ENCODE assay signal across 20 cellular contexts in the genomic region with DNA sequence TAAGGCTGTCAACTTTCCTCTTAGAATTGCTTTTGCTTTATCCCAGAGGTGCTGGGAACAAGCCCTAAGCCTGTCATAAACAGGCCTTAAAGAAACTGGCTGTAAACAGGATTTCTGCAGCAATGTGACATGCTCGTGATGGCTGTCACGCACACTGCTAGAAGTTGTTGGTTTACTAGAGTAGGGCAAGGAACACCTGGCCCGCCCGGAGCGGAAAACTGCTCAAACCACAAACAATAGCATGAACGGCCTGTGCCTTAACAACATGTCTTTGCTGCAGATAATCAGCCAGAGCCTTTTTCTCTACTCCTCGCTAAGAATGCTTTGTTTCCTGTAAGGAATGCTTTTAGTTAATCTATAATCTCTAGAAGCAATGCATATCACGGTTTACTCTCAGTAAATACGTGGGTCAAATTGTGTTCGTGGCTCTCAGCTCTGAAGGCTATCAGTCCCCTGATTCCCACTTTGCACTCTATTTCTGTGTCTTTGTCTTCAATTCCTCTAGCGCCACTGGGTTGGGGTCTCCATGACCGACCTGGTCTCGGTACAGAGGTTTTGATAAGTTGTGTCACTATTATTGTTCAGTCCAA.
A peak's percentile ranks its signal among the peaks of the same experiment; 100 is the strongest.
DNase-seq lines count a peak whose midpoint lies in the region; ATAC-seq and TF ChIP-seq lines count a peak whose summit lies in the region.
"Had no signal": no experiment of that assay in that cellular context is flagged by ENCODE, and none has a peak within 500 bp of the region (broad histone marks: within the 10 kb centered on the region; RNA-seq: fewer than 3 reads in every experiment).

No MANE protein-coding gene starts in this region.

- peaks cover 0 to 3% (median 0%) of the 10 kb centered on the region in 6 donors for H3K9me3 Mint-ChIP-seq in immature natural killer cell
- H3K9me3 Mint-ChIP-seq: activated CD4-positive, alpha-beta memory T cell treated with anti-CD3 and anti-CD28 coated beads, Interleukin-2, amount 10 ng/mL, durations not matched to agents 7 days and 5 days; activated T-cell treated with anti-CD3 and anti-CD28 coated beads, Interleukin-2, amount 50 U/mL, for 4 hours had no signal

- peak overlapping the region; percentile 58 for H3K27ac ChIP-seq in KMS-11
- H3K27ac ChIP-seq: psoas muscle, VCaP had no signal

- in situ Hi-C loops in Caki2 (cut with HindIII; ENCODE audit: low pct_unique_long_range_greater_than_20kb, low sequenced_read_pairs): no loop called here

- DNase-seq in Caki2 (ENCODE audit: low read depth) (peak; percentile 48), islet precursor cell (peak; percentile 78), nucleus accumbens (lab: John Stamatoyannopoulos, UW) (no peak), immature natural killer cell (no peak)
- no peak for DNase-seq in stimulated activated CD4-positive, alpha-beta T cell treated with anti-CD3 and anti-CD28 coated beads, Interleukin-15, amount 100 ng/mL, for 24 hours
- DNase-seq: activated CD4-positive, alpha-beta memory T cell treated with anti-CD3 and anti-CD28 coated beads, Interleukin-2, amount 10 ng/mL, durations not matched to agents 7 days and 5 days; activated T-cell treated with anti-CD3 and anti-CD28 coated beads, Interleukin-2, amount 50 U/mL, for 4 hours; kidney; mesenchymal stem cell; NCI-H1417 treated with DMSO at 0.1 percent for 48 hours; psoas muscle; SHP77 treated with DMSO at 0.1 percent for 48 hours; small intestine; substantia nigra had no signal

- ATAC-seq in GM18520 (IDR thresholded peaks at IDR 0.05; ENCODE audit: unreplicated experiment) (peak; percentile 61), GM18858 (IDR thresholded peaks at IDR 0.05; ENCODE audit: unreplicated experiment) (no peak)
- ATAC-seq: activated T-cell treated with anti-CD3 and anti-CD28 coated beads, Interleukin-2, amount 50 U/mL, for 4 hours; natural killer cell treated with Interleukin-12 subunit alpha and Interleukin-12 subunit beta and Interleukin-15 and Interleukin-18, amount 100 ng/mL, for 72 hours; psoas muscle had no signal

- H3K4me3 Mint-ChIP-seq in immature natural killer cell: no peak overlapping the region
- H3K4me3 Mint-ChIP-seq: activated CD4-positive, alpha-beta memory T cell treated with anti-CD3 and anti-CD28 coated beads, Interleukin-2, amount 10 ng/mL, durations not matched to agents 7 days and 5 days; activated naive CD8-positive, alpha-beta T cell; activated T-cell treated with anti-CD3 and anti-CD28 coated beads, Interleukin-2, amount 50 U/mL, for 4 hours; natural killer cell treated with Interleukin-12 subunit alpha and Interleukin-12 subunit beta and Interleukin-15 and Interleukin-18, amount 100 ng/mL, for 72 hours had no signal

- H2AFZ ChIP-seq in KMS-11 (ENCODE audit: low read depth): peak overlapping the region; percentile 69; the same call in 1 of the 2 replicates

- peak overlapping the region; percentile 15; the same call in 1 of the 2 replicates for H3K9ac ChIP-seq in KMS-11

- TF ChIP-seq CTCF in KMS-11 (conservative IDR thresholded peaks at IDR 0.05; ENCODE audit: low read depth, low read length): no peak

- no peaks in the 10 kb centered on the region for H3K79me2 ChIP-seq in KMS-11 (ENCODE audit: insufficient read depth, low read depth)

- H3K4me1 Mint-ChIP-seq in immature natural killer cell: no peaks in the 10 kb centered on the region
- H3K4me1 Mint-ChIP-seq: activated CD4-positive, alpha-beta memory T cell treated with anti-CD3 and anti-CD28 coated beads, Interleukin-2, amount 10 ng/mL, durations not matched to agents 7 days and 5 days had no signal

- no peaks in the 10 kb centered on the region for H3K36me3 ChIP-seq in KMS-11 (ENCODE audit: insufficient read depth)

- H3K27me3 Mint-ChIP-seq in immature natural killer cell (ENCODE audit: low read depth in 3 of 3): peaks cover 0 to 3% (median 2%) of the 10 kb centered on the region in 3 donors
- H3K27me3 Mint-ChIP-seq: activated CD4-positive, alpha-beta memory T cell treated with anti-CD3 and anti-CD28 coated beads, Interleukin-2, amount 10 ng/mL, durations not matched to agents 7 days and 5 days; activated naive CD8-positive, alpha-beta T cell; natural killer cell treated with Interleukin-12 subunit alpha and Interleukin-12 subunit beta and Interleukin-15 and Interleukin-18, amount 100 ng/mL, for 72 hours had no signal

- peak overlapping the region; percentile 31 for H3K4me2 ChIP-seq in KMS-11

- H3K27ac Mint-ChIP-seq in immature natural killer cell: no peak overlapping the region
- H3K27ac Mint-ChIP-seq: activated CD4-positive, alpha-beta memory T cell treated with anti-CD3 and anti-CD28 coated beads, Interleukin-2, amount 10 ng/mL, durations not matched to agents 7 days and 5 days; activated naive CD8-positive, alpha-beta T cell; natural killer cell treated with Interleukin-12 subunit alpha and Interleukin-12 subunit beta and Interleukin-15 and Interleukin-18, amount 100 ng/mL, for 72 hours had no signal

- H4K20me1 ChIP-seq in KMS-11 (ENCODE audit: insufficient read depth): no peaks in the 10 kb centered on the region

- no peak overlapping the region for H3K4me3 ChIP-seq in KMS-11 (IDR thresholded peaks at IDR 0.05; ENCODE audit: insufficient read depth, low read depth, low read length)
- H3K4me3 ChIP-seq: psoas muscle had no signal

- H3K27me3 ChIP-seq in KMS-11 (ENCODE audit: insufficient read depth, low read depth): no peaks in the 10 kb centered on the region

- H3K36me3 Mint-ChIP-seq in immature natural killer cell: no peaks in the 10 kb centered on the region
- H3K36me3 Mint-ChIP-seq: activated naive CD8-positive, alpha-beta T cell had no signal

- peaks cover 14% of the 10 kb centered on the region for H3K4me1 ChIP-seq in KMS-11 (ENCODE audit: low read depth, poor library complexity, severe bottlenecking)
- H3K4me1 ChIP-seq: psoas muscle had no signal

Comparison
In these comparisons a context has a peak if more than half of its experiments do, and no peak if none do; other contexts are left out.
1. DNase-seq: peak in Caki2 (single experiment) and islet precursor cell (single experiment); none in nucleus accumbens (0 of 56), stimulated activated CD4-positive, alpha-beta T cell treated with anti-CD3 and anti-CD28 coated beads, Interleukin-15, amount 100 ng/mL, for 24 hours (single experiment) and immature natural killer cell (0 of 3).